In genomic region chr13:77026783-77027621, GRCh38 we compare ENCODE assay signal across 8 cellular contexts. TPM values are rescaled to one million over a fixed set of nuclear protein-coding genes. Genes with fewer than 3 reads are reported as not detected.
DNase-seq lines count a peak whose midpoint lies in the region; ATAC-seq and TF ChIP-seq lines count a peak whose summit lies in the region.

TSS of gene FBXL3 (minus strand) at chr13:77027159. CDS start at chr13:77021860, 5,299 bp downstream.

- POLR2A ChIA-PET in PC-3 (lab: Charles Lee; ENCODE audit: unreplicated experiment): interaction anchor here (0.7 kb wide), 1 partner anchor 299 kb away, joined by 11 read pairs; no protein-coding TSS in a partner anchor

- H3K9me3 ChIP-seq in PC-3 (ENCODE audit: low read length): no peaks in the 10 kb centered on the region

- no peaks in the 10 kb centered on the region for H3F3A ChIP-seq in PC-3 (ENCODE audit: low read length, unreplicated experiment)

- H3K36me3 ChIP-seq in PC-3 (ENCODE audit: low read depth, low read length): 0 out of 2 replicates have a peak, but pooled peaks cover 2% of the 10 kb centered on the region

- ATAC-seq in GM21526 (IDR thresholded peaks at IDR 0.05; ENCODE audit: low FRiP score, unreplicated experiment): peak; percentile 54
- ATAC-seq in PC-3: peak; percentile 61

- intact Hi-C loops in PC-3 (cut with micrococcal nuclease): no loop called here

- peaks cover 39% of the 10 kb centered on the region for H4K20me1 ChIP-seq in PC-3 (ENCODE audit: low read length)

- peaks cover 41% of the 10 kb centered on the region for H3K4me1 ChIP-seq in PC-3 (ENCODE audit: insufficient read depth, low read length)

- no peak for TF ChIP-seq CTCF in PC-3 (conservative IDR thresholded peaks at IDR 0.05; ENCODE audit: low read depth, low read length)

- H3K27me3 ChIP-seq in PC-3 (ENCODE audit: low read length): no peaks in the 10 kb centered on the region

- H3K4me3 ChIP-seq in PC-3 (ENCODE audit: low read length): peak within 1 kb of the TSS; percentile 96

- CTCF ChIA-PET in PC-3 (lab: Charles Lee): no interaction called here

- peak within 1 kb of the TSS; percentile 90 for H3K4me2 ChIP-seq in PC-3 (ENCODE audit: low read length)

- DNase-seq in DMS 273 treated with DMSO at 0.1 percent for 48 hours (lab: John Stamatoyannopoulos, UW) (peak; percentile 40), HuH-7 (ENCODE audit: low spot score) (peak; percentile 74), PC-3 (peak; percentile 74), activated T-cell treated with anti-CD3 and anti-CD28 coated beads for 48 hours (ENCODE audit: low read depth) (peak; percentile 82), epithelial cell of prostate (ENCODE audit: low read depth, low spot score) (peak; percentile 31), mucosa of gallbladder (ENCODE audit: low spot score) (peak; percentile 84)
- DNase-seq in stimulated activated CD8-positive, alpha-beta memory T cell treated with anti-CD3 and anti-CD28 coated beads, Interleukin-4, amount 100 ng/mL, for 24 hours (ENCODE audit: low read depth): peak; percentile 66

- peak within 1 kb of the TSS; percentile 93 for H2AFZ ChIP-seq in PC-3 (ENCODE audit: low read length)

- BruUV-seq in PC-3 (replicated peaks; lab: Mats Ljungman, UMichigan): no TSS peak

- H3K9me2 ChIP-seq in PC-3 (replicated peaks; ENCODE audit: low read length): no peaks in the 10 kb centered on the region

- H3K9ac ChIP-seq in PC-3 (ENCODE audit: low read length): peak within 1 kb of the TSS; percentile 91

- H3K27ac ChIP-seq in PC-3 (ENCODE audit: low read length) (peak within 1 kb of the TSS; percentile 75), epithelial cell of prostate (peak within 1 kb of the TSS; percentile 89)

- H3K79me2 ChIP-seq in PC-3 (ENCODE audit: low read length): peaks cover 44% of the 10 kb centered on the region

RNA-seq across cellular contexts. Expression of gene FBXL3, which starts in this region (rescaled TPM):
- 39.1 and 41.1 TPM in 2 replicates for total RNA-seq in PC-3 (2014; rRNA removed)
- total RNA-seq in mucosa of gallbladder: 41.1 TPM

Comparison
In these comparisons a context has a peak if more than half of its experiments do, and no peak if none do; other contexts are left out.
1. Peak in every context shown above with its lines: DNase-seq, ATAC-seq, H3K4me3 ChIP-seq and H3K27ac ChIP-seq.
2. DNase-seq: peak in every context shown above with its lines; median percentile 84 in mucosa of gallbladder; 82 in activated T-cell treated with anti-CD3 and anti-CD28 coated beads for 48 hours; 74 in HuH-7; 74 in PC-3; 66 in stimulated activated CD8-positive, alpha-beta memory T cell treated with anti-CD3 and anti-CD28 coated beads, Interleukin-4, amount 100 ng/mL, for 24 hours; 40 in DMS 273 treated with DMSO at 0.1 percent for 48 hours; 31 in epithelial cell of prostate.